9 cellular contexts compared by ENCODE assay signal in the genomic region with DNA sequence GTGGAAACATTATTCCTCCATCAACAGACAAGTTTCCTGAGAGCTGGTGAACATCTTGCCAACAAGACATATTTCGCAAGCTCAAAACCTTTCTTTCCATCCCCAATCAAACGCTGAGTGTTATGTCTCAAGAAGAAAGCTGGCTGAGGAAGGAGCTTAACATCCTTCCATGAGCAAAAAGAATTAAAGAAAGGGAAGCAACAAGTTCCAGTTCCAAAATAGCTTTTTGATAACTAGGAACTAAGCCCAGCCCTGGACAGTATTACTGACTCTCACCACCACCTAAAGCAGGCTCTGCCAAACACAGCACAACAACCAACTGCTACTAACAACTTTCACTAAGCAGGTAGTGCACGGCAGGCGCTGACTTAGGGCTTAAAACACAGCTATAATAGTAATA. TPM values are rescaled to one million over a fixed set of nuclear protein-coding genes. Genes with fewer than 3 reads are reported as not detected.
A peak's percentile ranks its signal among the peaks of the same experiment; 100 is the strongest.
DNase-seq lines count a peak whose midpoint lies in the region; ATAC-seq and TF ChIP-seq lines count a peak whose summit lies in the region.
"Had no signal": no experiment of that assay in that cellular context is flagged by ENCODE, and none has a peak within 500 bp of the region (broad histone marks: within the 10 kb centered on the region; RNA-seq: fewer than 3 reads in every experiment).

No MANE protein-coding gene starts in this region.

- TF ChIP-seq CTCF in HEK293 (tag by site-specific recombination; IDR thresholded peaks at IDR 0.05): no peak

- peak overlapping the region; percentile 43 for H3K4me3 Mint-ChIP-seq in activated naive CD8-positive, alpha-beta T cell
- peak overlapping the region in 2 of 5 donors; percentile 7 to 24 for H3K4me3 Mint-ChIP-seq in immature natural killer cell
- H3K4me3 Mint-ChIP-seq in stimulated activated memory B cell treated with anti-CD40 and anti-IgM and Interleukin-4, amounts not matched to agents 10 μg/mL and 1 μg/mL and 100 μg/mL, for 72 hours: no peak overlapping the region

- ATAC-seq in stimulated activated memory B cell treated with anti-CD40 and anti-IgM and Interleukin-4, amounts not matched to agents 10 μg/mL and 1 μg/mL and 100 μg/mL, for 72 hours: no peak
- no peak for ATAC-seq in HG03520 (IDR thresholded peaks at IDR 0.05; ENCODE audit: unreplicated experiment)
- no peak for ATAC-seq in GM18505 (IDR thresholded peaks at IDR 0.05; ENCODE audit: unreplicated experiment)
- ATAC-seq in GM18873 (IDR thresholded peaks at IDR 0.05; ENCODE audit: low FRiP score, unreplicated experiment): no peak

- TF ChIP-seq POLR2A in GM18505 (IDR thresholded peaks at IDR 0.05; ENCODE audit: borderline replicate concordance, extremely low read depth, insufficient read depth, insufficient read length): no peak

- H3K4me3 ChIP-seq in HEK293 (ENCODE audit: low read depth, low read length): no peak overlapping the region

- POLR2A ChIA-PET in HEK293 (lab: Yijun Ruan, JAX): interaction anchor here (1.3 kb wide), 1 partner anchor 50 kb away, joined by 3 read pairs; a partner anchor contains a TSS

- H3K4me1 Mint-ChIP-seq in activated naive CD8-positive, alpha-beta T cell (ENCODE audit: low read depth): peaks cover 87% of the 10 kb centered on the region
- H3K4me1 Mint-ChIP-seq in immature natural killer cell: peaks cover 85 to 89% of the 10 kb centered on the region in 2 donors
- H3K4me1 Mint-ChIP-seq in stimulated activated memory B cell treated with anti-CD40 and anti-IgM and Interleukin-4, amounts not matched to agents 10 μg/mL and 1 μg/mL and 100 μg/mL, for 72 hours: peaks cover 76% of the 10 kb centered on the region

- no peaks in the 10 kb centered on the region for H3K9me3 Mint-ChIP-seq in activated naive CD8-positive, alpha-beta T cell (ENCODE audit: low read depth)
- no peaks in the 10 kb centered on the region for H3K9me3 Mint-ChIP-seq in immature natural killer cell
- H3K9me3 Mint-ChIP-seq in stimulated activated memory B cell treated with anti-CD40 and anti-IgM and Interleukin-4, amounts not matched to agents 10 μg/mL and 1 μg/mL and 100 μg/mL, for 72 hours: no peaks in the 10 kb centered on the region
- H3K9me3 Mint-ChIP-seq: activated T-cell treated with anti-CD3 and anti-CD28 coated beads, Interleukin-2, amount 50 U/mL, for 4 hours had no signal

- peaks cover 9% of the 10 kb centered on the region for H3K36me3 Mint-ChIP-seq in activated naive CD8-positive, alpha-beta T cell
- H3K36me3 Mint-ChIP-seq in immature natural killer cell: peaks cover 0 to 7% (median 0%) of the 10 kb centered on the region in 3 donors
- peaks cover 30% of the 10 kb centered on the region for H3K36me3 Mint-ChIP-seq in stimulated activated memory B cell treated with anti-CD40 and anti-IgM and Interleukin-4, amounts not matched to agents 10 μg/mL and 1 μg/mL and 100 μg/mL, for 72 hours

- peak overlapping the region; percentile 87 for H3K27ac Mint-ChIP-seq in activated naive CD8-positive, alpha-beta T cell
- peak overlapping the region in 5 of 6 donors; percentile 30 to 88 (median 76) for H3K27ac Mint-ChIP-seq in immature natural killer cell
- H3K27ac Mint-ChIP-seq in stimulated activated memory B cell treated with anti-CD40 and anti-IgM and Interleukin-4, amounts not matched to agents 10 μg/mL and 1 μg/mL and 100 μg/mL, for 72 hours: peak overlapping the region; percentile 19

- H3K27me3 Mint-ChIP-seq in activated naive CD8-positive, alpha-beta T cell: no peaks in the 10 kb centered on the region
- H3K27me3 Mint-ChIP-seq in immature natural killer cell (ENCODE audit: low read depth in 3 of 3): no peaks in the 10 kb centered on the region
- no peaks in the 10 kb centered on the region for H3K27me3 Mint-ChIP-seq in stimulated activated memory B cell treated with anti-CD40 and anti-IgM and Interleukin-4, amounts not matched to agents 10 μg/mL and 1 μg/mL and 100 μg/mL, for 72 hours

- no peak for DNase-seq in immature natural killer cell
- DNase-seq in NCI-H2029 treated with DMSO at 0.1 percent for 48 hours (lab: John Stamatoyannopoulos, UW): no peak
- DNase-seq: activated T-cell treated with anti-CD3 and anti-CD28 coated beads, Interleukin-2, amount 50 U/mL, for 4 hours had no signal

- H3K27ac ChIP-seq in HEK293 (ENCODE audit: extremely low read depth, low read depth, low read length): no peak overlapping the region

- CTCF ChIA-PET in HEK293 (lab: Yijun Ruan, JAX): interaction anchor here (1.2 to 2.0 kb wide), 3 partner anchors 147 to 219 kb away, joined by 3 to 6 read pairs (median 5); no protein-coding TSS in a partner anchor

- H3K9me3 ChIP-seq in HEK293 (ENCODE audit: control insufficient read depth, insufficient read depth, low read depth, low read length): no peaks in the 10 kb centered on the region

- peaks cover 0 to 8% of the 10 kb centered on the region in 2 experiments; a peak in 2 of 3 replicates for H3K36me3 ChIP-seq in HEK293 (ENCODE audit: control insufficient read depth in 2 of 2, insufficient read depth in 1 of 2, low read length in 2 of 2)

- H3K4me1 ChIP-seq in HEK293 (ENCODE audit: control insufficient read depth, insufficient read depth, low read length): peaks cover 13% of the 10 kb centered on the region

TF ChIP-seq in HEK293, 187 proteins besides CTCF, POLR2A, EP300 and RAD21:
- no peak for TF ChIP-seq ZNF19 (tag by site-specific recombination; IDR thresholded peaks at IDR 0.05; ENCODE audit: low read depth)
- no peak for TF ChIP-seq ZNF776 (tag by site-specific recombination; IDR thresholded peaks at IDR 0.05; ENCODE audit: borderline replicate concordance)
- TF ChIP-seq, protein P1, sequence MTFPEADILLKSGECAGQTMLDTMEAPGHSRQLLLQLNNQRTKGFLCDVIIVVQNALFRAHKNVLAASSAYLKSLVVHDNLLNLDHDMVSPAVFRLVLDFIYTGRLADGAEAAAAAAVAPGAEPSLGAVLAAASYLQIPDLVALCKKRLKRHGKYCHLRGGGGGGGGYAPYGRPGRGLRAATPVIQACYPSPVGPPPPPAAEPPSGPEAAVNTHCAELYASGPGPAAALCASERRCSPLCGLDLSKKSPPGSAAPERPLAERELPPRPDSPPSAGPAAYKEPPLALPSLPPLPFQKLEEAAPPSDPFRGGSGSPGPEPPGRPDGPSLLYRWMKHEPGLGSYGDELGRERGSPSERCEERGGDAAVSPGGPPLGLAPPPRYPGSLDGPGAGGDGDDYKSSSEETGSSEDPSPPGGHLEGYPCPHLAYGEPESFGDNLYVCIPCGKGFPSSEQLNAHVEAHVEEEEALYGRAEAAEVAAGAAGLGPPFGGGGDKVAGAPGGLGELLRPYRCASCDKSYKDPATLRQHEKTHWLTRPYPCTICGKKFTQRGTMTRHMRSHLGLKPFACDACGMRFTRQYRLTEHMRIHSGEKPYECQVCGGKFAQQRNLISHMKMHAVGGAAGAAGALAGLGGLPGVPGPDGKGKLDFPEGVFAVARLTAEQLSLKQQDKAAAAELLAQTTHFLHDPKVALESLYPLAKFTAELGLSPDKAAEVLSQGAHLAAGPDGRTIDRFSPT (tag by site-specific recombination; IDR thresholded peaks at IDR 0.05): no peak
- peak; percentile 58; the same call in 1 of the 2 replicates for TF ChIP-seq ZNF600 (tag by site-specific recombination; IDR thresholded peaks at IDR 0.05)
- no peak for TF ChIP-seq KLF7 (tag by site-specific recombination; IDR thresholded peaks at IDR 0.05; ENCODE audit: borderline replicate concordance)
- TF ChIP-seq SCRT2 (tag by site-specific recombination; IDR thresholded peaks at IDR 0.05): peak; percentile 57
- TF ChIP-seq, protein P2, sequence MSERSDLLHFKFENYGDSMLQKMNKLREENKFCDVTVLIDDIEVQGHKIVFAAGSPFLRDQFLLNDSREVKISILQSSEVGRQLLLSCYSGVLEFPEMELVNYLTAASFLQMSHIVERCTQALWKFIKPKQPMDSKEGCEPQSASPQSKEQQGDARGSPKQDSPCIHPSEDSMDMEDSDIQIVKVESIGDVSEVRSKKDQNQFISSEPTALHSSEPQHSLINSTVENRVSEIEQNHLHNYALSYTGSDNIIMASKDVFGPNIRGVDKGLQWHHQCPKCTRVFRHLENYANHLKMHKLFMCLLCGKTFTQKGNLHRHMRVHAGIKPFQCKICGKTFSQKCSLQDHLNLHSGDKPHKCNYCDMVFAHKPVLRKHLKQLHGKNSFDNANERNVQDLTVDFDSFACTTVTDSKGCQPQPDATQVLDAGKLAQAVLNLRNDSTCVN (tag by site-specific recombination; optimal IDR thresholded peaks at IDR 0.05): no peak
- peak; percentile 46; the same call in 1 of the 2 replicates for TF ChIP-seq PRDM1 (tag by site-specific recombination; IDR thresholded peaks at IDR 0.05)
- TF ChIP-seq GLIS2 (tag by site-specific recombination; IDR thresholded peaks at IDR 0.05): no peak
- TF ChIP-seq ZNF596 (tag by site-specific recombination; IDR thresholded peaks at IDR 0.05): no peak
- TF ChIP-seq ZNF140 (tag by site-specific recombination; IDR thresholded peaks at IDR 0.05): no peak
- no peak for TF ChIP-seq TRIM28 (IDR thresholded peaks at IDR 0.05; ENCODE audit: borderline replicate concordance, low read length)

RNA-seq across cellular contexts. Expression of a gene that starts 50.2 kb away (rescaled TPM):
- 100 to 1,000 TPM; 447 to 644 (median 455) TPM for polyA plus RNA-seq in immature natural killer cell

Comparison
In these comparisons a context has a peak if more than half of its experiments do, and no peak if none do; other contexts are left out.
1. H3K27ac Mint-ChIP-seq: peak in every context shown above with its lines; median percentile 87 in activated naive CD8-positive, alpha-beta T cell; 76 in immature natural killer cell; 19 in stimulated activated memory B cell treated with anti-CD40 and anti-IgM and Interleukin-4, amounts not matched to agents 10 μg/mL and 1 μg/mL and 100 μg/mL, for 72 hours.